Comparison of ENCODE assay signal across 11 cellular contexts in the genomic region with DNA sequence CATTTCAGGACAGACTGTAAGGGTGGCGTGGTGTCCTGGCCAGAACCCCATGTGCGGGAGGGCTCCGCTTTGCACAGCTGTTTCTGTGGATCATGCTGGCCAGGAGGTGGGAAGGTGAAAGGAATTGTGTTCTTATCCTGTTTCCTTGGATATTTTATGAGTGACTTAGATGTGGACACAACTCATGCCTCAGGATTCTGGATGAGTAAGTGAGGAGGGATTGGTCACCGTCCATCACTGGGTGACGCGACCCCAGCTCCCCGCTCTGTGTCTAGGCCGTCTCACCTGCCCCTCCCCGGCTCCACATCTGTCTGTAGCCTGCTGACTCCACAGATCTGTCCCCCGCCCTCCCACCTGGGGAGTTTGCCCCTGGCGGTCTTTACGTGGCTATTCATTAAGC. TPM values are rescaled to one million over a fixed set of nuclear protein-coding genes. Genes with fewer than 3 reads are reported as not detected.
DNase-seq lines count a peak whose midpoint lies in the region; ATAC-seq and TF ChIP-seq lines count a peak whose summit lies in the region.
"Had no signal": no experiment of that assay in that cellular context is flagged by ENCODE, and none has a peak within 500 bp of the region (broad histone marks: within the 10 kb centered on the region; RNA-seq: fewer than 3 reads in every experiment).

No MANE protein-coding gene starts in this region.

- no peak overlapping the region for H3K4me3 Mint-ChIP-seq in neural progenitor cell
- H3K4me3 Mint-ChIP-seq: activated CD4-positive, alpha-beta memory T cell treated with anti-CD3 and anti-CD28 coated beads for 36 hours had no signal

- H3K27me3 ChIP-seq in PC-9 (ENCODE audit: insufficient read depth, low read depth) (no peaks in the 10 kb centered on the region), neural progenitor cell (no peaks in the 10 kb centered on the region), suprapubic skin (no peaks in the 10 kb centered on the region)
- H3K27me3 ChIP-seq: cardiac muscle cell had no signal

- no peaks in the 10 kb centered on the region for H3K36me3 Mint-ChIP-seq in neural progenitor cell

- CTCF ChIA-PET in PC-9 (lab: Charles Lee): no interaction called here

- peaks cover 13% of the 10 kb centered on the region for H3K4me1 Mint-ChIP-seq in neural progenitor cell

- H3K27ac ChIP-seq in PC-9 (no peak overlapping the region), neural progenitor cell (no peak overlapping the region), suprapubic skin (no peak overlapping the region)
- H3K27ac ChIP-seq: cardiac muscle cell had no signal

- no peak overlapping the region for H3K4me3 ChIP-seq in PC-9
- no peak overlapping the region for H3K4me3 ChIP-seq in choroid plexus epithelial cell (ENCODE audit: low read depth, low read length)
- no peak overlapping the region for H3K4me3 ChIP-seq in neural progenitor cell
- H3K4me3 ChIP-seq in suprapubic skin: no peak overlapping the region
- H3K4me3 ChIP-seq: cardiac muscle cell had no signal

- H3K4me2 ChIP-seq in PC-9 (0 out of 2 replicates have a peak overlapping the region, but pooled peaks have one; percentile 9), neural progenitor cell (no peak overlapping the region)

- peaks cover 2% of the 10 kb centered on the region for H3K27me3 Mint-ChIP-seq in neural progenitor cell (ENCODE audit: insufficient read depth, low read depth)
- H3K27me3 Mint-ChIP-seq: activated CD4-positive, alpha-beta memory T cell treated with anti-CD3 and anti-CD28 coated beads for 36 hours had no signal

- BruUV-seq in PC-9 (replicated peaks; lab: Mats Ljungman, UMichigan): no TSS peak

- H3K9me2 ChIP-seq in PC-9 (ENCODE audit: insufficient read depth): no peaks in the 10 kb centered on the region

- TF ChIP-seq POLR2A in suprapubic skin (IDR thresholded peaks at IDR 0.05): no peak

- H4K20me1 ChIP-seq in PC-9 (ENCODE audit: insufficient read depth): no peaks in the 10 kb centered on the region
- no peaks in the 10 kb centered on the region for H4K20me1 ChIP-seq in neural progenitor cell (ENCODE audit: low read depth)

- H3K27ac Mint-ChIP-seq in neural progenitor cell: peak overlapping the region; percentile 49

- 85% methylated on average over 12 of the region's 12 CpGs for WGBS in suprapubic skin

- peaks cover 6% of the 10 kb centered on the region for H3K9me3 Mint-ChIP-seq in neural progenitor cell

- H3K9ac ChIP-seq in neural progenitor cell: no peak overlapping the region

- H2AFZ ChIP-seq in PC-9 (no peak overlapping the region), neural progenitor cell (replicated peaks) (no peak overlapping the region)

- TF ChIP-seq CTCF in PC-9 (conservative IDR thresholded peaks at IDR 0.05) (no peak), choroid plexus epithelial cell (conservative IDR thresholded peaks at IDR 0.05; ENCODE audit: low read depth, low read length) (no peak), neural progenitor cell (IDR thresholded peaks at IDR 0.05) (no peak), suprapubic skin (IDR thresholded peaks at IDR 0.05) (no peak)

- TF ChIP-seq EP300 in suprapubic skin (IDR thresholded peaks at IDR 0.05): no peak

- peaks cover 18% of the 10 kb centered on the region; the same call in 1 of the 2 replicates for H3K4me1 ChIP-seq in PC-9 (replicated peaks; ENCODE audit: insufficient read depth)
- H3K4me1 ChIP-seq in neural progenitor cell: no peaks in the 10 kb centered on the region
- peaks cover 8% of the 10 kb centered on the region for H3K4me1 ChIP-seq in suprapubic skin

- no peaks in the 10 kb centered on the region for H3K79me2 ChIP-seq in PC-9 (ENCODE audit: low read depth)
- no peaks in the 10 kb centered on the region for H3K79me2 ChIP-seq in neural progenitor cell (ENCODE audit: low read depth)

- intact Hi-C loops in PC-9 (cut with micrococcal nuclease; ENCODE audit: unreplicated experiment): no loop called here

- DNase-seq in EL (peak; percentile 91), PC-9 (peak; percentile 56 to 60), choroid plexus epithelial cell (ENCODE audit: low read depth) (peak; percentile 50), neural progenitor cell (ENCODE audit: low spot score) (no peak), NOMO-1 treated with dmso at 0.1 percent for 144 hours (lab: John Stamatoyannopoulos, UW; ENCODE audit: unreplicated experiment) (no peak), suprapubic skin (ENCODE audit: low spot score in 2 of 2) (no peak)
- no peak for DNase-seq in activated CD4-positive, CD25-positive, alpha-beta regulatory T cell (lab: John Stamatoyannopoulos, UW)
- DNase-seq: activated CD4-positive, alpha-beta memory T cell treated with anti-CD3 and anti-CD28 coated beads for 36 hours; SIG-M5 had no signal

- no peaks in the 10 kb centered on the region for H3K36me3 ChIP-seq in PC-9 (ENCODE audit: low read depth)
- H3K36me3 ChIP-seq in neural progenitor cell: no peaks in the 10 kb centered on the region
- H3K36me3 ChIP-seq in suprapubic skin: no peaks in the 10 kb centered on the region
- H3K36me3 ChIP-seq: cardiac muscle cell had no signal

- no peaks in the 10 kb centered on the region for H3K9me3 ChIP-seq in PC-9 (ENCODE audit: insufficient read depth, low read depth)
- H3K9me3 ChIP-seq in neural progenitor cell (ENCODE audit: low read depth): no peaks in the 10 kb centered on the region
- H3K9me3 ChIP-seq in suprapubic skin: no peaks in the 10 kb centered on the region

- POLR2A ChIA-PET in PC-9 (lab: Charles Lee; ENCODE audit: unreplicated experiment): interaction anchor here (0.6 kb wide), 1 partner anchor 236 kb away, joined by 27 read pairs; no protein-coding TSS in a partner anchor

- no peaks in the 10 kb centered on the region for H3F3A ChIP-seq in PC-9 (ENCODE audit: insufficient read depth, low read depth)
- no peaks in the 10 kb centered on the region for H3F3A ChIP-seq in neural progenitor cell (ENCODE audit: low read depth)

- ATAC-seq in HG03135 (IDR thresholded peaks at IDR 0.05; ENCODE audit: unreplicated experiment): no peak

RNA-seq across cellular contexts. Expression of a gene that starts 48.8 kb away (rescaled TPM):
- total RNA-seq in PC-9 (2021): 10.3 and 16.4 TPM in 2 replicates
- 5.0 and 8.8 TPM in 2 replicates for total RNA-seq in neural progenitor cell (ENCODE audit: low replicate concordance)
- total RNA-seq in suprapubic skin: 1 to 10 TPM; 4.0 to 8.6 (median 6.4) TPM

Comparison
In these comparisons a context has a peak if more than half of its experiments do, and no peak if none do; other contexts are left out.
1. DNase-seq: peak in EL (single experiment), PC-9 (2 of 2) and choroid plexus epithelial cell (single experiment); none in neural progenitor cell (single experiment), activated CD4-positive, CD25-positive, alpha-beta regulatory T cell (0 of 4), NOMO-1 treated with dmso at 0.1 percent for 144 hours (single experiment) and suprapubic skin (0 of 2).